ENCODE assay signal across 22 cellular contexts in genomic region chr10:93568105-93568390, GRCh38. TPM values are rescaled to one million over a fixed set of nuclear protein-coding genes. Genes with fewer than 3 reads are reported as not detected.
DNase-seq lines count a peak whose midpoint lies in the region; ATAC-seq and TF ChIP-seq lines count a peak whose summit lies in the region.
"Had no signal": no experiment of that assay in that cellular context is flagged by ENCODE, and none has a peak within 500 bp of the region (broad histone marks: within the 10 kb centered on the region; RNA-seq: fewer than 3 reads in every experiment).

No MANE protein-coding gene starts in this region.

- H3K36me3 Mint-ChIP-seq in endodermal cell (ENCODE audit: low read depth): no peaks in the 10 kb centered on the region

- H3K27me3 Mint-ChIP-seq in endodermal cell (ENCODE audit: insufficient read depth): peaks cover 90% of the 10 kb centered on the region

- H3K4me3 ChIP-seq in HUES64 (ENCODE audit: low read length) (peak overlapping the region; percentile 20), endodermal cell (ENCODE audit: low read length) (no peak overlapping the region), rectal smooth muscle tissue (ENCODE audit: low read length) (peak overlapping the region; percentile 28)
- H3K4me3 ChIP-seq: body of pancreas, mucosa of descending colon, uterus had no signal

- H3K27me3 ChIP-seq in HUES64 (ENCODE audit: insufficient read depth, low read length): peaks cover 93% of the 10 kb centered on the region
- H3K27me3 ChIP-seq in endodermal cell (ENCODE audit: control insufficient read depth, insufficient read depth, low read length, poor library complexity, severe bottlenecking): peaks cover 72% of the 10 kb centered on the region
- peaks cover 2% of the 10 kb centered on the region for H3K27me3 ChIP-seq in rectal smooth muscle tissue (ENCODE audit: control insufficient read depth, insufficient read depth, low read length)
- H3K27me3 ChIP-seq: body of pancreas had no signal

- no peaks in the 10 kb centered on the region for H3K9me3 ChIP-seq in HUES64 (ENCODE audit: insufficient read depth, low read depth, low read length)
- no peaks in the 10 kb centered on the region for H3K9me3 ChIP-seq in endodermal cell (ENCODE audit: control insufficient read depth, low read length)
- H3K9me3 ChIP-seq: body of pancreas, mucosa of descending colon, pancreas, uterus had no signal

- no peak for ATAC-seq in GM19324 (IDR thresholded peaks at IDR 0.05; ENCODE audit: low FRiP score, unreplicated experiment)
- no peak for ATAC-seq in HG03280 (IDR thresholded peaks at IDR 0.05; ENCODE audit: unreplicated experiment)
- ATAC-seq: activated CD4-positive, alpha-beta T cell treated with anti-CD3 and anti-CD28 coated beads for 36 hours; body of pancreas; mucosa of descending colon had no signal

- TF ChIP-seq CTCF in endodermal cell (conservative IDR thresholded peaks at IDR 0.05) (no peak), GM10248 (IDR thresholded peaks at IDR 0.05; ENCODE audit: control extremely low read depth, extremely low read depth, low read depth, missing control alignments) (no peak)

- CTCF ChIA-PET in GM10248 (lab: Yijun Ruan, JAX): interaction anchor here (1.1 to 1.4 kb wide), 2 partner anchors 13 to 14 kb away, joined by 3 read pairs; no protein-coding TSS in a partner anchor

- H3K9ac ChIP-seq in HUES64 (ENCODE audit: low read depth, low read length) (no peak overlapping the region), endodermal cell (ENCODE audit: extremely low read depth, low read length, poor library complexity, severe bottlenecking) (no peak overlapping the region), rectal smooth muscle tissue (ENCODE audit: low read length) (no peak overlapping the region)

- H3K4me1 ChIP-seq in HUES64 (ENCODE audit: insufficient read depth, low read length) (no peaks in the 10 kb centered on the region; the same call in 1 of the 2 replicates), endodermal cell (ENCODE audit: control insufficient read depth, insufficient read depth, low read length) (no peaks in the 10 kb centered on the region), rectal smooth muscle tissue (ENCODE audit: control insufficient read depth, insufficient read depth, low read length) (no peaks in the 10 kb centered on the region)
- H3K4me1 ChIP-seq: uterus had no signal

- DNase-seq in COLO668 (lab: John Stamatoyannopoulos, UW; ENCODE audit: unreplicated experiment): peak; percentile 20
- peak; percentile 56 for DNase-seq in endodermal cell
- no peak for DNase-seq in GM10248 (ENCODE audit: extremely low spot score)
- no peak for DNase-seq in NCI-H69 (lab: John Stamatoyannopoulos, UW)
- DNase-seq: activated CD4-positive, alpha-beta T cell treated with anti-CD3 and anti-CD28 coated beads for 36 hours; activated naive CD4-positive, alpha-beta T cell treated with anti-CD3 and anti-CD28 coated beads for 36 hours; body of pancreas; effector CD4-positive, alpha-beta T cell; kidney; mucosa of descending colon; NCI-H187; NCI-H524; pancreas; stimulated activated naive CD4-positive, alpha-beta T cell treated with Interleukin-2 at 50 U/mL for 16 hours; T-helper 9 cell; uterus had no signal

- WGBS in HUES64: 17% methylated on average over 21 of the region's 21 CpGs
- 20% methylated on average over 8 to 21 of the region's 21 CpGs for WGBS in endodermal cell (ENCODE audit: insufficient coverage in 1 of 2, insufficient read length in 1 of 2), 2 experiments

- H3K4me3 Mint-ChIP-seq in endodermal cell: peak overlapping the region; percentile 58
- H3K4me3 Mint-ChIP-seq: activated CD4-positive, alpha-beta T cell treated with anti-CD3 and anti-CD28 coated beads for 36 hours; activated naive CD4-positive, alpha-beta T cell treated with anti-CD3 and anti-CD28 coated beads for 36 hours had no signal

- H3K27ac Mint-ChIP-seq in endodermal cell: no peak overlapping the region
- H3K27ac Mint-ChIP-seq: activated CD4-positive, alpha-beta T cell treated with anti-CD3 and anti-CD28 coated beads for 36 hours; activated naive CD4-positive, alpha-beta T cell treated with anti-CD3 and anti-CD28 coated beads for 36 hours had no signal

- POLR2A ChIA-PET in GM10248 (lab: Yijun Ruan, JAX): no interaction called here

- no peaks in the 10 kb centered on the region for H3K9me3 Mint-ChIP-seq in endodermal cell
- H3K9me3 Mint-ChIP-seq: activated naive CD4-positive, alpha-beta T cell treated with anti-CD3 and anti-CD28 coated beads for 36 hours had no signal

- peaks cover 21% of the 10 kb centered on the region for H3K4me1 Mint-ChIP-seq in endodermal cell
- H3K4me1 Mint-ChIP-seq: activated CD4-positive, alpha-beta T cell treated with anti-CD3 and anti-CD28 coated beads for 36 hours had no signal

- H3K27ac ChIP-seq in HUES64 (ENCODE audit: low read depth, low read length) (no peak overlapping the region), endodermal cell (ENCODE audit: low read depth, low read length) (no peak overlapping the region), rectal smooth muscle tissue (ENCODE audit: low read depth, low read length) (no peak overlapping the region)
- H3K27ac ChIP-seq: body of pancreas, pancreas, uterus had no signal

- H3K36me3 ChIP-seq in HUES64 (ENCODE audit: insufficient read depth, low read length) (no peaks in the 10 kb centered on the region), endodermal cell (ENCODE audit: control insufficient read depth, insufficient read depth, low read length) (no peaks in the 10 kb centered on the region), rectal smooth muscle tissue (ENCODE audit: control insufficient read depth, insufficient read depth, low read length) (no peaks in the 10 kb centered on the region)
- H3K36me3 ChIP-seq: pancreas, uterus had no signal

RNA-seq across cellular contexts. Expression of gene FFAR4, which starts 1.6 kb away (rescaled TPM):
- polyA plus RNA-seq in HUES64 (2013, experiment 1 of 2): 0.05 TPM
- not detected for polyA plus RNA-seq in HUES64 (2013, experiment 2 of 2)
- not detected for total RNA-seq in endodermal cell
- not detected for polyA plus RNA-seq in endodermal cell (2013, experiment 1 of 2)
- 0.17 TPM for polyA plus RNA-seq in endodermal cell (2013, experiment 2 of 2)
- total RNA-seq: activated CD4-positive, alpha-beta T cell treated with anti-CD3 and anti-CD28 coated beads for 36 hours; activated naive CD4-positive, alpha-beta T cell treated with anti-CD3 and anti-CD28 coated beads for 36 hours; SK-MEL-5; uterus had no signal
- polyA plus RNA-seq: AG04450 had no signal

RNA-seq across cellular contexts. Expression of gene RBP4, which starts 33.0 kb away (rescaled TPM):
- 1.4 TPM for polyA plus RNA-seq in HUES64 (2013, experiment 1 of 2)
- 3.1 TPM for polyA plus RNA-seq in HUES64 (2013, experiment 2 of 2)
- under 1 TPM; 0.82 to 0.86 TPM for total RNA-seq in endodermal cell
- 1.1 TPM for polyA plus RNA-seq in endodermal cell (2013, experiment 1 of 2)
- 1.5 TPM for polyA plus RNA-seq in endodermal cell (2013, experiment 2 of 2)
- total RNA-seq: activated CD4-positive, alpha-beta T cell treated with anti-CD3 and anti-CD28 coated beads for 36 hours; activated naive CD4-positive, alpha-beta T cell treated with anti-CD3 and anti-CD28 coated beads for 36 hours; SK-MEL-5 had no signal
- polyA plus RNA-seq: AG04450 had no signal

RNA-seq across cellular contexts. Expression of gene PDE6C, which starts 44.3 kb away (rescaled TPM):
- not detected for polyA plus RNA-seq in HUES64 (2013, experiment 1 of 2)
- not detected for polyA plus RNA-seq in HUES64 (2013, experiment 2 of 2)
- not detected for total RNA-seq in endodermal cell
- not detected for polyA plus RNA-seq in endodermal cell (2013, experiment 1 of 2)
- not detected for polyA plus RNA-seq in endodermal cell (2013, experiment 2 of 2)
- total RNA-seq: activated CD4-positive, alpha-beta T cell treated with anti-CD3 and anti-CD28 coated beads for 36 hours; activated naive CD4-positive, alpha-beta T cell treated with anti-CD3 and anti-CD28 coated beads for 36 hours; body of pancreas; kidney; mucosa of descending colon; pancreas; SK-MEL-5; uterus had no signal
- polyA plus RNA-seq: AG04450, pancreas had no signal

Comparison
In these comparisons a context has a peak if more than half of its experiments do, and no peak if none do; other contexts are left out.
1. DNase-seq: peak in COLO668 (single experiment) and endodermal cell (single experiment); none in GM10248 (single experiment) and NCI-H69 (single experiment).